In genomic region chr1:3215198-3216045, GRCh38 we compare ENCODE assay signal across 16 cellular contexts.
"Had no signal": no experiment of that assay in that cellular context is flagged by ENCODE, and none has a peak within 500 bp of the region (broad histone marks: within the 10 kb centered on the region; RNA-seq: fewer than 3 reads in every experiment).

No MANE protein-coding gene starts in this region.

- H3K27me3 ChIP-seq: colonic mucosa, uterus had no signal

- H3K27ac ChIP-seq: colonic mucosa, epithelial cell of prostate, uterus had no signal

- DNase-seq: activated CD4-positive, alpha-beta memory T cell treated with anti-CD3 and anti-CD28 coated beads for 36 hours; activated gamma-delta T cell; activated T-cell treated with anti-CD3 and anti-CD28 coated beads, Interleukin-2, amount 50 U/mL, for 48 hours; colonic mucosa; effector CD8-positive, alpha-beta T cell; glutamatergic neuron; mammary epithelial cell; stimulated activated CD4-positive, alpha-beta T cell treated with anti-CD3 and anti-CD28 coated beads, Interleukin-2, amount 100 ng/mL, for 48 hours; stimulated activated naive CD4-positive, alpha-beta T cell treated with Interleukin-2 at 50 U/mL for 16 hours; T-cell; T1000; uterus had no signal

- H3K4me1 Mint-ChIP-seq: T-cell had no signal

- H3K4me3 ChIP-seq: colonic mucosa, thoracic aorta, uterus had no signal

- H3K27ac Mint-ChIP-seq: activated CD4-positive, alpha-beta memory T cell treated with anti-CD3 and anti-CD28 coated beads for 36 hours; natural killer cell treated with Interleukin-12 subunit alpha and Interleukin-12 subunit beta and Interleukin-15 and Interleukin-18, amount 100 ng/mL, for 72 hours; T-cell had no signal

- H3K27me3 Mint-ChIP-seq: natural killer cell treated with Interleukin-12 subunit alpha and Interleukin-12 subunit beta and Interleukin-15 and Interleukin-18, amount 100 ng/mL, for 72 hours had no signal

- H3K36me3 Mint-ChIP-seq: activated CD4-positive, alpha-beta memory T cell treated with anti-CD3 and anti-CD28 coated beads for 36 hours; natural killer cell treated with Interleukin-12 subunit alpha and Interleukin-12 subunit beta and Interleukin-15 and Interleukin-18, amount 100 ng/mL, for 72 hours; T-cell had no signal

- ATAC-seq: left lobe of liver had no signal

- H3K4me1 ChIP-seq: colonic mucosa had no signal

- H3K9me3 Mint-ChIP-seq: activated CD4-positive, alpha-beta memory T cell treated with anti-CD3 and anti-CD28 coated beads for 36 hours; natural killer cell treated with Interleukin-12 subunit alpha and Interleukin-12 subunit beta and Interleukin-15 and Interleukin-18, amount 100 ng/mL, for 72 hours; T-cell had no signal

- H3K36me3 ChIP-seq: colonic mucosa, thoracic aorta, uterus had no signal

- H3K4me3 Mint-ChIP-seq: activated CD4-positive, alpha-beta memory T cell treated with anti-CD3 and anti-CD28 coated beads for 36 hours; natural killer cell treated with Interleukin-12 subunit alpha and Interleukin-12 subunit beta and Interleukin-15 and Interleukin-18, amount 100 ng/mL, for 72 hours; T-cell had no signal

- H3K9me3 ChIP-seq: colonic mucosa, thoracic aorta, uterus had no signal
